In genomic region chr5:176987583-176987982, GRCh38 we compare ENCODE assay signal across 24 cellular contexts.
"Had no signal": no experiment of that assay in that cellular context is flagged by ENCODE, and none has a peak within 500 bp of the region (broad histone marks: within the 10 kb centered on the region; RNA-seq: fewer than 3 reads in every experiment).

No MANE protein-coding gene starts in this region.

- H3K27ac ChIP-seq: SJSA1 had no signal

- H3K27me3 ChIP-seq: SJSA1 had no signal

- H3K27me3 Mint-ChIP-seq: activated CD4-positive, alpha-beta memory T cell treated with anti-CD3 and anti-CD28 coated beads for 36 hours; activated CD4-positive, alpha-beta T cell treated with anti-CD3 and anti-CD28 coated beads, Interleukin-2, amount 10 ng/mL, durations not matched to agents 7 days and 5 days; activated naive CD4-positive, alpha-beta T cell treated with anti-CD3 and anti-CD28 coated beads, Interleukin-2, amount 10 ng/mL, durations not matched to agents 7 days and 5 days; activated naive CD8-positive, alpha-beta T cell treated with anti-CD3 and anti-CD28 coated beads for 36 hours had no signal

- ATAC-seq: activated T-cell treated with anti-CD3 and anti-CD28 coated beads, Interleukin-2, amount 50 U/mL, for 72 hours; PC-3; SK-N-SH treated with all-trans-retinoic acid at 6 μM for 48 hours had no signal

- H3K4me3 Mint-ChIP-seq: activated CD4-positive, alpha-beta memory T cell treated with anti-CD3 and anti-CD28 coated beads for 36 hours; activated CD4-positive, alpha-beta T cell treated with anti-CD3 and anti-CD28 coated beads, Interleukin-2, amount 10 ng/mL, durations not matched to agents 7 days and 5 days; activated naive CD4-positive, alpha-beta T cell treated with anti-CD3 and anti-CD28 coated beads, Interleukin-2, amount 10 ng/mL, durations not matched to agents 7 days and 5 days; activated naive CD8-positive, alpha-beta T cell treated with anti-CD3 and anti-CD28 coated beads for 36 hours; activated T-cell treated with anti-CD3 and anti-CD28 coated beads, Interleukin-2, amount 50 U/mL, for 72 hours; T-helper 1 cell treated with Interleukin-12 subunit alpha and Interleukin-12 subunit beta and Interleukin-4 antibody, amounts not matched to agents 30 μg/mL and 1 μg/mL, for 36 hours had no signal

- H3K9me3 Mint-ChIP-seq: activated CD4-positive, alpha-beta memory T cell treated with anti-CD3 and anti-CD28 coated beads for 36 hours; activated CD4-positive, alpha-beta T cell treated with anti-CD3 and anti-CD28 coated beads, Interleukin-2, amount 10 ng/mL, durations not matched to agents 7 days and 5 days; activated naive CD4-positive, alpha-beta T cell treated with anti-CD3 and anti-CD28 coated beads, Interleukin-2, amount 10 ng/mL, durations not matched to agents 7 days and 5 days; activated naive CD8-positive, alpha-beta T cell treated with anti-CD3 and anti-CD28 coated beads for 36 hours; activated T-cell treated with anti-CD3 and anti-CD28 coated beads, Interleukin-2, amount 50 U/mL, for 72 hours; activated T-helper 2 cell treated with anti-CD3 and anti-CD28 coated beads, Interferon-gamma antibody, Interleukin-2, Interleukin-4, amounts not matched to agents 10 μg/mL and 5 μg/mL and 100 μg/mL, durations not matched to agents 14 hours and 24 hours and 36 hours; T-helper 1 cell treated with Interleukin-12 subunit alpha and Interleukin-12 subunit beta and Interleukin-4 antibody, amounts not matched to agents 30 μg/mL and 1 μg/mL, for 36 hours had no signal

- H3K4me1 ChIP-seq: SJSA1 had no signal

- DNase-seq: activated CD4-positive, alpha-beta memory T cell treated with anti-CD3 and anti-CD28 coated beads for 36 hours; activated CD4-positive, alpha-beta T cell treated with anti-CD3 and anti-CD28 coated beads, Interleukin-2, amount 10 ng/mL, durations not matched to agents 7 days and 5 days; activated CD4-positive, CD25-positive, alpha-beta regulatory T cell; activated CD8-positive, alpha-beta memory T cell treated with anti-CD3 and anti-CD28 coated beads for 24 hours; activated gamma-delta T cell treated with Interleukin-2 at 50 U/mL for 16 hours; activated naive CD4-positive, alpha-beta T cell treated with anti-CD3 and anti-CD28 coated beads, Interleukin-2, amount 10 ng/mL, durations not matched to agents 7 days and 5 days; activated naive CD8-positive, alpha-beta T cell treated with anti-CD3 and anti-CD28 coated beads for 36 hours; activated T-cell treated with anti-CD3 and anti-CD28 coated beads, Interleukin-2, amount 50 U/mL, for 72 hours; cerebellar nuclear complex; Kasumi-1; NCI-H1048; NCI-H1930; NCI-H2107; NCI-H2171 treated with DMSO at 0.1 percent for 48 hours; NCI-H226; NCI-H526 treated with DMSO at 0.1 percent for 48 hours; NK-92 treated with Interleukin-12 subunit alpha and Interleukin-12 subunit beta, amount 100 ng/mL, for 24 hours; PC-3; SHP77; T-helper 9 cell had no signal

- H3K4me3 ChIP-seq: SJSA1 had no signal

- H3K27ac Mint-ChIP-seq: activated CD4-positive, alpha-beta memory T cell treated with anti-CD3 and anti-CD28 coated beads for 36 hours; activated naive CD8-positive, alpha-beta T cell treated with anti-CD3 and anti-CD28 coated beads for 36 hours; T-helper 1 cell treated with Interleukin-12 subunit alpha and Interleukin-12 subunit beta and Interleukin-4 antibody, amounts not matched to agents 30 μg/mL and 1 μg/mL, for 36 hours had no signal
